Comparison of ENCODE assay signal across 8 cellular contexts in genomic region chr16:667780-668518, GRCh38. TPM values are rescaled to one million over a fixed set of nuclear protein-coding genes. Genes with fewer than 3 reads are reported as not detected.
A peak's percentile ranks its signal among the peaks of the same experiment; 100 is the strongest.
DNase-seq lines count a peak whose midpoint lies in the region; ATAC-seq and TF ChIP-seq lines count a peak whose summit lies in the region.

Gene RHOT2 (plus strand): TSS chr16:668132. CDS start chr16:668200, 68 bp downstream.

- TF ChIP-seq CTCF in Calu3 (IDR thresholded peaks at IDR 0.05; ENCODE audit: unreplicated experiment) = peak; percentile 83
- peak; percentile 33 for TF ChIP-seq CTCF in epithelial cell of esophagus (IDR thresholded peaks at IDR 0.05; ENCODE audit: insufficient read depth, low read depth, low read length, missing control alignments)
- peak; percentile 96 for TF ChIP-seq CTCF in mucosa of descending colon (IDR thresholded peaks at IDR 0.05)

- TF ChIP-seq RAD21 in Ishikawa (IDR thresholded peaks at IDR 0.05; ENCODE audit: low read depth) = peak; percentile 22; the same call in 1 of the 2 replicates

- H3K9me3 ChIP-seq in mucosa of descending colon = no peaks in the 10 kb centered on the region

- H3K36me3 Mint-ChIP-seq in Calu3 (ENCODE audit: insufficient read depth, unreplicated experiment) = peaks cover 46% of the 10 kb centered on the region

- peaks cover 12% of the 10 kb centered on the region for H3K36me3 ChIP-seq in mucosa of descending colon (ENCODE audit: low read depth)

- DNase-seq in Calu3 (peak; percentile 97), OCI-M2 (lab: John Stamatoyannopoulos, UW; ENCODE audit: unreplicated experiment) (peak; percentile 27), activated T-cell treated with anti-CD3 and anti-CD28 coated beads for 24 hours (ENCODE audit: low read depth) (peak; percentile 90), epithelial cell of esophagus (ENCODE audit: low read depth) (peak; percentile 94), mucosa of descending colon (peak; percentile 94 to 97 (median 96))
- DNase-seq in stimulated activated CD8-positive, alpha-beta memory T cell treated with anti-CD3 and anti-CD28 coated beads, Interleukin-4, amount 100 ng/mL, for 1 hour (ENCODE audit: low read depth in 2 of 2, low spot score in 1 of 2) = peak; percentile 79 to 83

- ATAC-seq in GM21526 (IDR thresholded peaks at IDR 0.05; ENCODE audit: low FRiP score, unreplicated experiment) = peak; percentile 62
- peak; percentile 97 for ATAC-seq in mucosa of descending colon

- H3K4me1 ChIP-seq in mucosa of descending colon (ENCODE audit: low read depth) = peaks cover 8% of the 10 kb centered on the region

- no TSS peak for BruUV-seq in Calu3 (replicated peaks; lab: Mats Ljungman, UMichigan)

- H3K4me1 Mint-ChIP-seq in Calu3 (ENCODE audit: low read depth, unreplicated experiment) = no peaks in the 10 kb centered on the region

- peak within 1 kb of the TSS; percentile 61 for H3K27ac Mint-ChIP-seq in Calu3 (ENCODE audit: unreplicated experiment)

- intact Hi-C loops in Calu3 (cut with micrococcal nuclease; ENCODE audit: unreplicated experiment) = no loop called here
- intact Hi-C loops in mucosa of descending colon (cut with DNase I, micrococcal nuclease) = loop anchor here (10.0 kb wide), 1 partner anchor 93 kb away; no protein-coding TSS in a partner anchor

- TF ChIP-seq EP300 in Ishikawa (IDR thresholded peaks at IDR 0.05; ENCODE audit: borderline replicate concordance) = no peak

- H3K4me3 ChIP-seq in epithelial cell of esophagus (ENCODE audit: low read length) (peak within 1 kb of the TSS; percentile 76), mucosa of descending colon (peak within 1 kb of the TSS; percentile 95)

- H3K4me3 Mint-ChIP-seq in Calu3 (ENCODE audit: low read depth, unreplicated experiment) = peak within 1 kb of the TSS; percentile 87

- CTCF ChIA-PET in Calu3 (lab: Charles Lee) = interaction anchor here (0.5 to 1.3 kb wide), 3 partner anchors 20 to 663 kb away, joined by 3 read pairs; partner anchors contain the start of gene HAGHL

- H3K27me3 Mint-ChIP-seq in Calu3 (ENCODE audit: unreplicated experiment) = no peaks in the 10 kb centered on the region

- no peaks in the 10 kb centered on the region for H3K9me3 Mint-ChIP-seq in Calu3 (ENCODE audit: low read depth, unreplicated experiment)

TF ChIP-seq in Ishikawa, 13 proteins besides CTCF, POLR2A, EP300 and RAD21:
- TF ChIP-seq TAF1 (IDR thresholded peaks at IDR 0.05; ENCODE audit: low read depth) (peak; percentile 73), CREB1 (IDR thresholded peaks at IDR 0.05; ENCODE audit: low read depth) (no peak), EGR1 (IDR thresholded peaks at IDR 0.05) (peak; percentile 74), ZBTB7A (IDR thresholded peaks at IDR 0.05; ENCODE audit: low read depth) (peak; percentile 98), USF1 (IDR thresholded peaks at IDR 0.05) (0 out of 2 replicates have a peak, but pooled peaks have one; percentile 30), REST (IDR thresholded peaks at IDR 0.05; ENCODE audit: low read depth) (no peak), CEBPB (IDR thresholded peaks at IDR 0.05) (no peak), YY1 (IDR thresholded peaks at IDR 0.05; ENCODE audit: low read depth) (peak; percentile 90), TCF12 (IDR thresholded peaks at IDR 0.05; ENCODE audit: low read depth) (peak; percentile 35; the same call in 1 of the 2 replicates), FOXM1 (IDR thresholded peaks at IDR 0.05; ENCODE audit: borderline replicate concordance, low read depth) (no peak), NFIC (IDR thresholded peaks at IDR 0.05) (no peak), MAX (IDR thresholded peaks at IDR 0.05) (0 out of 2 replicates have a peak, but pooled peaks have one; percentile 66), TEAD4 (IDR thresholded peaks at IDR 0.05) (no peak)
TF ChIP-seq in Ishikawa: peak in this region for 7.

RNA-seq across cellular contexts. Expression of gene RHOT2, which starts in this region (rescaled TPM):
- 154 and 163 TPM in 2 replicates for total RNA-seq in Calu3 (2022)
- 100 to 1,000 TPM; 124 to 138 (median 127) TPM for total RNA-seq in mucosa of descending colon

Comparison
In these comparisons a context has a peak if more than half of its experiments do, and no peak if none do; other contexts are left out.
1. Peak in every context shown above with its lines: DNase-seq, ATAC-seq and H3K4me3 ChIP-seq.
2. DNase-seq: peak in every context shown above with its lines; median percentile 97 in Calu3; 96 in mucosa of descending colon; 94 in epithelial cell of esophagus; 90 in activated T-cell treated with anti-CD3 and anti-CD28 coated beads for 24 hours; 81 in stimulated activated CD8-positive, alpha-beta memory T cell treated with anti-CD3 and anti-CD28 coated beads, Interleukin-4, amount 100 ng/mL, for 1 hour; 27 in OCI-M2.
3. CTCF ChIP-seq: peak in every context shown above with its lines; median percentile 96 in mucosa of descending colon; 83 in Calu3; 33 in epithelial cell of esophagus.